In genomic region chr7:129799350-129799955, GRCh38 we compare ENCODE assay signal across 28 cellular contexts.
"Had no signal": no experiment of that assay in that cellular context is flagged by ENCODE, and none has a peak within 500 bp of the region (broad histone marks: within the 10 kb centered on the region; RNA-seq: fewer than 3 reads in every experiment).

No MANE protein-coding gene starts in this region.

- DNase-seq: activated CD4-positive, alpha-beta T cell treated with anti-CD3 and anti-CD28 coated beads for 1 hour; activated CD4-positive, alpha-beta T cell treated with anti-CD3 and anti-CD28 coated beads, Interleukin-2, amount 50 U/mL, for 1 hour; activated CD8-positive, alpha-beta memory T cell treated with anti-CD3 and anti-CD28 coated beads for 24 hours; activated CD8-positive, alpha-beta memory T cell treated with anti-CD3 and anti-CD28 coated beads, Interleukin-2, amount 50 U/mL, for 48 hours; activated naive CD4-positive, alpha-beta T cell; activated T-cell treated with anti-CD3 and anti-CD28 coated beads, Interleukin-2, amount 50 U/mL, for 4 hours; adrenal gland; colonic mucosa; dorsolateral prefrontal cortex; effector memory CD8-positive, alpha-beta T cell; glutamatergic neuron; immature natural killer cell; kidney glomerular epithelial cell; left lung; naive thymus-derived CD8-positive, alpha-beta T cell; retina; sigmoid colon; stimulated activated CD4-positive, alpha-beta T cell treated with anti-CD3 and anti-CD28 coated beads, Interleukin-2, amount 100 ng/mL, for 48 hours; stimulated activated CD8-positive, alpha-beta memory T cell treated with anti-CD3 and anti-CD28 coated beads, Interleukin-4, amount 100 ng/mL, for 48 hours; tibial artery; WERI-Rb-1 had no signal

- H2AFZ ChIP-seq: hepatocyte, neural progenitor cell had no signal

- H3K4me2 ChIP-seq: hepatocyte, neural progenitor cell, smooth muscle cell had no signal

- H3K4me3 ChIP-seq: adrenal gland, colonic mucosa, dorsolateral prefrontal cortex, esophagus muscularis mucosa, hepatocyte, left lung, lung, neural progenitor cell, sigmoid colon, smooth muscle cell, tibial artery had no signal

- H3K79me2 ChIP-seq: hepatocyte had no signal

- H3K36me3 ChIP-seq: adrenal gland, colonic mucosa, left lung, neural progenitor cell, sigmoid colon, tibial artery, WERI-Rb-1 had no signal

- H3K4me1 ChIP-seq: adrenal gland, colonic mucosa, esophagus muscularis mucosa, left lung, sigmoid colon, tibial artery had no signal

- FAIRE-seq: astrocyte, frontal cortex had no signal

- ATAC-seq: activated T-cell treated with anti-CD3 and anti-CD28 coated beads, Interleukin-2, amount 50 U/mL, for 4 hours; effector memory CD8-positive, alpha-beta T cell; left lung; naive thymus-derived CD8-positive, alpha-beta T cell had no signal

- H3K27ac ChIP-seq: adrenal gland, colonic mucosa, dorsolateral prefrontal cortex, esophagus muscularis mucosa, hepatocyte, left lung, neural progenitor cell, sigmoid colon, tibial artery, WERI-Rb-1 had no signal

- H3K27me3 ChIP-seq: adrenal gland, colonic mucosa, hepatocyte, neural progenitor cell had no signal

- H3K9me3 ChIP-seq: adrenal gland, colonic mucosa, esophagus muscularis mucosa, left lung, sigmoid colon, tibial artery had no signal

- H3K9ac ChIP-seq: neural progenitor cell had no signal
